ENCODE assay signal across 8 cellular contexts in the genomic region with DNA sequence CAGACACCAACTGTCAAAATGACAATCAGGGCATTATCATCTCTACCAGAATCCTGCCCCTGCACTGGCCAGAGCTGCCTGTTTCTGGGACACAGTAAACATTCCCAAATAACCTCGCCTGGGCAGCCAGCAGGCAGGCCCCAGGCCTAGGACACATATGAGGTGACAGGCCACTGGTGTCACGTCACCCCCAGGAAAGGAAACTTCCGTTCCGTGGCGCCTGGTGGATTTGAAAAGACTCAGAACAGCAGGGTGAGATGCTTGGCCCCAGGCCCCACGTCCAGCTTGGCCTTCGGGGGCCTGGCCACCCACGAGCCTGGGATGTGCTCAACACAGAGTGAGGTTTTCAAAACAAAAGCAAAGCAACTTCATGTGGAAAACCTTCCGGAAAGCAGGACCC. TPM values are rescaled to one million over a fixed set of nuclear protein-coding genes. Genes with fewer than 3 reads are reported as not detected.
DNase-seq lines count a peak whose midpoint lies in the region; ATAC-seq and TF ChIP-seq lines count a peak whose summit lies in the region.

No MANE protein-coding gene starts in this region.

- H3K4me1 ChIP-seq in ES-I3 (ENCODE audit: insufficient read depth, low read length) (peaks cover 13% of the 10 kb centered on the region; the same call in 1 of the 2 replicates), PC-9 (replicated peaks; ENCODE audit: insufficient read depth) (peaks cover 11% of the 10 kb centered on the region; the same call in 1 of the 2 replicates), esophagus squamous epithelium (peaks cover 20 to 65% (median 25%) of the 10 kb centered on the region in 3 donors), psoas muscle (peaks cover 41% of the 10 kb centered on the region), osteoblast (ENCODE audit: insufficient read depth, low read length) (no peaks in the 10 kb centered on the region)

- WGBS in esophagus squamous epithelium, 2 donors: 26 to 53% methylated on average over 4 to 8 of the region's 9 CpGs
- WGBS in psoas muscle, 3 donors: 15 to 31% (median 20%) methylated on average over 9 of the region's 9 CpGs

- no peak for TF ChIP-seq POLR2A in esophagus squamous epithelium (IDR thresholded peaks at IDR 0.05)

- ATAC-seq in psoas muscle (peak; percentile 36 to 71 (median 64)), HG02884 (IDR thresholded peaks at IDR 0.05; ENCODE audit: unreplicated experiment) (no peak)

- CTCF ChIA-PET in PC-9 (lab: Charles Lee): no interaction called here

- no peaks in the 10 kb centered on the region; the same call in 1 of the 2 replicates for H3F3A ChIP-seq in PC-9 (ENCODE audit: insufficient read depth, low read depth)

- BruUV-seq in PC-9 (replicated peaks; lab: Mats Ljungman, UMichigan): TSS peak; percentile 32

- no peaks in the 10 kb centered on the region for H3K9me2 ChIP-seq in PC-9 (ENCODE audit: insufficient read depth)

- peaks cover 6% of the 10 kb centered on the region; the same call in 1 of the 2 replicates for H4K20me1 ChIP-seq in PC-9 (ENCODE audit: insufficient read depth)
- no peaks in the 10 kb centered on the region for H4K20me1 ChIP-seq in osteoblast (ENCODE audit: insufficient read depth, low read length)

- H3K4me2 ChIP-seq in PC-9 (peak overlapping the region; percentile 88), osteoblast (ENCODE audit: insufficient read depth, low read length) (no peak overlapping the region)

- H3K36me3 ChIP-seq in ES-I3 (ENCODE audit: insufficient read depth, low read length) (no peaks in the 10 kb centered on the region), PC-9 (ENCODE audit: low read depth) (no peaks in the 10 kb centered on the region), esophagus squamous epithelium (no peaks in the 10 kb centered on the region), psoas muscle (ENCODE audit: insufficient read depth in 1 of 2, low read depth in 1 of 2) (no peaks in the 10 kb centered on the region), osteoblast (ENCODE audit: insufficient read depth, low read length) (no peaks in the 10 kb centered on the region)

- peak overlapping the region; percentile 81; the same call in 1 of the 2 replicates for H2AFZ ChIP-seq in PC-9
- no peak overlapping the region for H2AFZ ChIP-seq in osteoblast (ENCODE audit: low read length)

- TF ChIP-seq CTCF in PC-9 (conservative IDR thresholded peaks at IDR 0.05): no peak
- TF ChIP-seq CTCF in esophagus squamous epithelium (IDR thresholded peaks at IDR 0.05): no peak
- TF ChIP-seq CTCF in psoas muscle (IDR thresholded peaks at IDR 0.05): no peak
- no peak for TF ChIP-seq CTCF in osteoblast (IDR thresholded peaks at IDR 0.05; ENCODE audit: extremely low read depth, low read depth, low read length)

- intact Hi-C loops in PC-9 (cut with micrococcal nuclease; ENCODE audit: unreplicated experiment): loop anchor here (5.0 kb wide), 1 partner anchor 59 kb away; no protein-coding TSS in a partner anchor
- intact Hi-C loops in esophagus squamous epithelium (cut with DNase I): no loop called here
- intact Hi-C loops in psoas muscle (cut with DNase I): loop anchor here in 1 of 2 donors (5.0 kb wide), 2 partner anchors 51 to 109 kb away; no protein-coding TSS in a partner anchor

- H3K9ac ChIP-seq in ES-I3 (ENCODE audit: low read depth, low read length): peak overlapping the region; percentile 69; the same call in 1 of the 2 replicates

- H3K4me3 ChIP-seq in PC-9 (peak overlapping the region; percentile 83), esophagus squamous epithelium (peak overlapping the region; percentile 86 to 93 (median 89)), psoas muscle (peak overlapping the region; percentile 79), osteoblast (ENCODE audit: insufficient read depth, low read length) (no peak overlapping the region)

- H3K79me2 ChIP-seq in PC-9 (ENCODE audit: low read depth): peaks cover 30% of the 10 kb centered on the region
- H3K79me2 ChIP-seq in osteoblast (ENCODE audit: insufficient read depth, low read length): no peaks in the 10 kb centered on the region

- H3K27ac ChIP-seq in PC-9 (no peak overlapping the region), esophagus squamous epithelium (peak overlapping the region; percentile 84 to 88 (median 88)), psoas muscle (peak overlapping the region; percentile 90), osteoblast (ENCODE audit: low read depth, low read length) (no peak overlapping the region)

- DNase-seq in PC-9 (no peak), esophagus squamous epithelium (lab: John Stamatoyannopoulos, UW) (no peak), psoas muscle (peak in 1 of 2 donors; percentile 69), osteoblast (ENCODE audit: insufficient read length, low spot score, missing footprints) (no peak), SKM-1 (lab: John Stamatoyannopoulos, UW; ENCODE audit: unreplicated experiment) (no peak), NCI-H2081 treated with DMSO at 0.1 percent for 48 hours (lab: John Stamatoyannopoulos, UW) (no peak)

- H3K9me3 ChIP-seq in ES-I3 (ENCODE audit: control insufficient read depth, insufficient read depth, low read length) (no peaks in the 10 kb centered on the region), PC-9 (ENCODE audit: insufficient read depth, low read depth) (no peaks in the 10 kb centered on the region), esophagus squamous epithelium (no peaks in the 10 kb centered on the region), psoas muscle (no peaks in the 10 kb centered on the region), osteoblast (ENCODE audit: low read depth, low read length) (no peaks in the 10 kb centered on the region)

- no peaks in the 10 kb centered on the region for H3K27me3 ChIP-seq in PC-9 (ENCODE audit: insufficient read depth, low read depth)
- H3K27me3 ChIP-seq in esophagus squamous epithelium: no peaks in the 10 kb centered on the region
- H3K27me3 ChIP-seq in psoas muscle (ENCODE audit: insufficient read depth in 3 of 3, low read length in 2 of 3): no peaks in the 10 kb centered on the region
- peaks cover 11% of the 10 kb centered on the region for H3K27me3 ChIP-seq in osteoblast (ENCODE audit: insufficient read depth, low read length)

- POLR2A ChIA-PET in PC-9 (lab: Charles Lee; ENCODE audit: unreplicated experiment): no interaction called here

RNA-seq across cellular contexts. Expression of gene SEMA4D, which starts 1.3 kb away (rescaled TPM):
- total RNA-seq in PC-9 (2021) (48.4 and 58.3 TPM in 2 replicates), esophagus squamous epithelium (10 to 100 TPM; 12.8 to 52.0 (median 20.5) TPM), psoas muscle (100 to 1,000 TPM in 1 of 4 donors, 10 to 100 TPM in 3; 32.1 to 111 (median 63.6) TPM), osteoblast (0.72 and 0.88 TPM in 2 replicates)
- polyA plus RNA-seq in psoas muscle: 10 to 100 TPM in 2 of 3 donors, 1 to 10 TPM in 1; 9.3 to 26.8 (median 22.3) TPM

Comparison
In these comparisons a context has a peak if more than half of its experiments do, and no peak if none do; other contexts are left out.
1. H3K27ac ChIP-seq: peak in esophagus squamous epithelium (4 of 4) and psoas muscle (single experiment); none in PC-9 (single experiment) and osteoblast (single experiment).